Comparison of ENCODE assay signal across 1 cellular context in genomic region chr2:68391869-68392268, GRCh38.
A peak's percentile ranks its signal among the peaks of the same experiment; 100 is the strongest.
TF ChIP-seq lines count a peak whose summit lies in the region.

No MANE protein-coding gene starts in this region.

TF ChIP-seq in K562, 482 proteins besides CTCF, POLR2A, EP300 and RAD21 (continued from another document):
- no peak for TF ChIP-seq PHF8 (IDR thresholded peaks at IDR 0.05; ENCODE audit: borderline replicate concordance, low read length)
- no peak for TF ChIP-seq KLF10 (CRISPR knock-in tag; IDR thresholded peaks at IDR 0.05)
- no peak for TF ChIP-seq SRSF7 (optimal IDR thresholded peaks at IDR 0.05; ENCODE audit: low read depth, low read length)
- no peak for TF ChIP-seq ZNF655 (CRISPR knock-in tag; IDR thresholded peaks at IDR 0.05)
- TF ChIP-seq ADNP (tag; IDR thresholded peaks at IDR 0.05) = no peak
- no peak for TF ChIP-seq JUND (IDR thresholded peaks at IDR 0.05; ENCODE audit: borderline replicate concordance, low read depth, low read length)
- TF ChIP-seq JUND (tag; IDR thresholded peaks at IDR 0.05; ENCODE audit: borderline replicate concordance, low read depth, low read length) = peak; percentile 22; the same call in 1 of the 3 replicates
- TF ChIP-seq GABPB1 (CRISPR knock-in tag; IDR thresholded peaks at IDR 0.05) = no peak
- 0 out of 4 replicates have a peak, but pooled peaks of 1 of the 2 experiments have one; percentile 48 for TF ChIP-seq ZNF639 (CRISPR knock-in tag; conservative IDR thresholded peaks at IDR 0.05 in 1 of 2, IDR thresholded peaks at IDR 0.05 in 1 of 2)
- no peak for TF ChIP-seq EZH2 (IDR thresholded peaks at IDR 0.05; ENCODE audit: borderline replicate concordance, low read depth, low read length)
- no peak for TF ChIP-seq ZNF644 (tag; IDR thresholded peaks at IDR 0.05; ENCODE audit: low read depth)
- no peak for TF ChIP-seq HDGF (IDR thresholded peaks at IDR 0.05)
- 0 out of 2 replicates have a peak, but pooled peaks have one; percentile 30 for TF ChIP-seq VEZF1 (CRISPR knock-in tag; IDR thresholded peaks at IDR 0.05)
- TF ChIP-seq TRIM28 (IDR thresholded peaks at IDR 0.05) = no peak
- no peak for TF ChIP-seq ZNF609 (CRISPR knock-in tag; IDR thresholded peaks at IDR 0.05; ENCODE audit: borderline replicate concordance)
- TF ChIP-seq TCF15 (CRISPR knock-in tag; IDR thresholded peaks at IDR 0.05) = no peak
- no peak for TF ChIP-seq ZNF445 (CRISPR knock-in tag; IDR thresholded peaks at IDR 0.05; ENCODE audit: low read depth)
- TF ChIP-seq RBFOX2 (IDR thresholded peaks at IDR 0.05; ENCODE audit: low read depth, low read length) = no peak
- TF ChIP-seq FOXJ2 (tag; IDR thresholded peaks at IDR 0.05) = no peak
- 0 out of 2 replicates have a peak, but pooled peaks have one; percentile 36 for TF ChIP-seq FOXM1 (IDR thresholded peaks at IDR 0.05; ENCODE audit: low read depth)
- no peak for TF ChIP-seq FOXM1 (CRISPR knock-in tag; IDR thresholded peaks at IDR 0.05; ENCODE audit: low read depth)
- peak; percentile 44; the same call in 1 of the 2 replicates for TF ChIP-seq PYGO2 (tag; IDR thresholded peaks at IDR 0.05)
- peak; percentile 77 for TF ChIP-seq HMBOX1 (IDR thresholded peaks at IDR 0.05)
- TF ChIP-seq MNT (conservative IDR thresholded peaks at IDR 0.05) = 0 out of 4 replicates have a peak, but pooled peaks of 1 of the 2 experiments have one; percentile 23
- TF ChIP-seq CBFA2T3 (IDR thresholded peaks at IDR 0.05) = peak; percentile 91
- 0 out of 2 replicates have a peak, but pooled peaks have one; percentile 11 for TF ChIP-seq MEF2A (IDR thresholded peaks at IDR 0.05; ENCODE audit: control insufficient read depth, low read depth, low read length)
- TF ChIP-seq MECOM (CRISPR knock-in tag; IDR thresholded peaks at IDR 0.05) = no peak
- no peak for TF ChIP-seq E4F1 (CRISPR knock-in tag; IDR thresholded peaks at IDR 0.05; ENCODE audit: borderline replicate concordance)
- no peak for TF ChIP-seq ZNF280A (IDR thresholded peaks at IDR 0.05; ENCODE audit: low read depth, partially characterized antibody)
- TF ChIP-seq CXXC5 (CRISPR knock-in tag; IDR thresholded peaks at IDR 0.05) = peak; percentile 27
- no peak for TF ChIP-seq KHSRP (IDR thresholded peaks at IDR 0.05)
